ENCODE assay signal across 8 cellular contexts in genomic region chr3:136293279-136293678, GRCh38.
"Had no signal": no experiment of that assay in that cellular context is flagged by ENCODE, and none has a peak within 500 bp of the region (broad histone marks: within the 10 kb centered on the region; RNA-seq: fewer than 3 reads in every experiment).

No MANE protein-coding gene starts in this region.

- FAIRE-seq: HTR-8/SVneo had no signal

- H3K27ac ChIP-seq: GM23248, KMS-11 had no signal

- H3K9me3 ChIP-seq: HAP-1 had no signal

- H2AFZ ChIP-seq: GM23248 had no signal

- H3K9ac ChIP-seq: GM23248, KMS-11 had no signal

- ATAC-seq: HCT116 had no signal

- H3K4me3 ChIP-seq: GM23248, HAP-1 had no signal

- H3K4me2 ChIP-seq: KMS-11 had no signal

- H3K4me1 ChIP-seq: HAP-1 had no signal

- DNase-seq: GM23248, GOT3, H7, KBM-7 had no signal
